Comparison of ENCODE assay signal across 9 cellular contexts in genomic region chr11:43987384-43988039, GRCh38. TPM values are rescaled to one million over a fixed set of nuclear protein-coding genes. Genes with fewer than 3 reads are reported as not detected.
DNase-seq lines count a peak whose midpoint lies in the region; ATAC-seq lines count a peak whose summit lies in the region.
"Had no signal": no experiment of that assay in that cellular context is flagged by ENCODE, and none has a peak within 500 bp of the region (broad histone marks: within the 10 kb centered on the region; RNA-seq: fewer than 3 reads in every experiment).

No MANE protein-coding gene starts in this region.

- no peak for ATAC-seq in activated CD4-positive, CD25-positive, alpha-beta regulatory T cell treated with anti-CD3 and anti-CD28 coated beads, Interleukin-2, amount 50 U/mL, for 24 hours
- ATAC-seq in GM21717 (IDR thresholded peaks at IDR 0.05; ENCODE audit: unreplicated experiment), result no peak

- peak; percentile 93 for DNase-seq in AG08395 (ENCODE audit: low spot score)
- peak; percentile 49 for DNase-seq in T1000 (lab: John Stamatoyannopoulos, UW)
- DNase-seq in glomerular visceral epithelial cell (ENCODE audit: extremely low spot score), result peak; percentile 93
- peak; percentile 42 for DNase-seq in occipital lobe (lab: John Stamatoyannopoulos, UW)
- DNase-seq in SHP77 treated with DMSO at 0.1 percent for 48 hours (lab: John Stamatoyannopoulos, UW), result no peak
- no peak for DNase-seq in iPS-NIHi11 (ENCODE audit: low spot score)
- DNase-seq: NCI-H1694 treated with DMSO at 0.1 percent for 48 hours had no signal

RNA-seq across cellular contexts. Expression of gene C11orf96, which starts 45.1 kb away (rescaled TPM):
- total RNA-seq in occipital lobe, result 19.8 TPM

Comparison
In these comparisons a context has a peak if more than half of its experiments do, and no peak if none do; other contexts are left out.
1. DNase-seq: peak in AG08395 (single experiment), T1000 (single experiment), glomerular visceral epithelial cell (single experiment) and occipital lobe (single experiment); none in SHP77 treated with DMSO at 0.1 percent for 48 hours (single experiment) and iPS-NIHi11 (single experiment).